2 cellular contexts compared by ENCODE assay signal in the genomic region with DNA sequence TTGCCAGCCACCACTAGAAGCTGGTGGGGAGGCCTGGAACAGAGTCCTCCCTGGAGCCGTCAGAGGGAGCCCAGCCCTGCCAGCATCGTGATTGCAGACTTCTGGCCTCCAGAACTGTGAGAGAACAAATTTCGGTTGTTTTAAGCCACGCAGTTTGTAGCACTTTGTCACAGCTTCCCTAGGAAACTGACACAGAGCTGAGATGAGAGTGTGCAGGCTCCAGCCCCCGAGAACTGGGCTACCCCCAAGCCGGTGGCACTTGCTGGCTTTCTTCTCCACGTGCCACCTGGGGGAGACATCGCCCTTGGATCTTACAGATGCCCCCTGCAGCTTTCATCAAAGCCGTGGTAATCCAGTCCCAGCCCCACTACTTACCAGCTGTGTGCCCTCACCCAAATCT.
TF ChIP-seq lines count a peak whose summit lies in the region.

No MANE protein-coding gene starts in this region.

TF ChIP-seq in HepG2, 621 proteins besides CTCF, POLR2A, EP300 and RAD21 (continued from another document):
- TF ChIP-seq ZNF768 (CRISPR knock-in tag; IDR thresholded peaks at IDR 0.05) (peak; percentile 64; the same call in 1 of the 2 replicates), SAFB2 (CRISPR knock-in tag; IDR thresholded peaks at IDR 0.05; ENCODE audit: borderline replicate concordance, low read depth) (no peak)

TF ChIP-seq in H1, 55 proteins besides CTCF, POLR2A, EP300 and RAD21:
- TF ChIP-seq ATF2 (IDR thresholded peaks at IDR 0.05; ENCODE audit: low read length), result no peak
- TF ChIP-seq ASH2L (IDR thresholded peaks at IDR 0.05; ENCODE audit: low read length), result no peak
- no peak for TF ChIP-seq SP1 (IDR thresholded peaks at IDR 0.05; ENCODE audit: low read depth, low read length)
- TF ChIP-seq TAF1 (IDR thresholded peaks at IDR 0.05; ENCODE audit: low read depth, low read length), result no peak
- no peak for TF ChIP-seq BCL11A (IDR thresholded peaks at IDR 0.05; ENCODE audit: low read depth in 2 of 2, low read length in 2 of 2)
- no peak for TF ChIP-seq FOSL1 (IDR thresholded peaks at IDR 0.05; ENCODE audit: insufficient read depth, low read depth, low read length)
- TF ChIP-seq ATF3 (IDR thresholded peaks at IDR 0.05; ENCODE audit: insufficient read depth, low read depth, low read length), result no peak
- TF ChIP-seq CBX8 (IDR thresholded peaks at IDR 0.05; ENCODE audit: borderline replicate concordance, low read depth, low read length), result no peak
- no peak for TF ChIP-seq EZH2 (IDR thresholded peaks at IDR 0.05; ENCODE audit: low read depth, low read length, severe bottlenecking)
- no peak for TF ChIP-seq YY1 (IDR thresholded peaks at IDR 0.05; ENCODE audit: low read depth, low read length)
- TF ChIP-seq TAF7 (optimal IDR thresholded peaks at IDR 0.05; ENCODE audit: borderline replicate concordance, low read depth, low read length), result no peak
- TF ChIP-seq CHD7 (IDR thresholded peaks at IDR 0.05; ENCODE audit: insufficient replicate concordance, low read length), result no peak
- TF ChIP-seq RNF2 (IDR thresholded peaks at IDR 0.05; ENCODE audit: borderline replicate concordance, low read depth, low read length, missing control alignments, poor library complexity, severe bottlenecking), result no peak
- TF ChIP-seq RFX5 (IDR thresholded peaks at IDR 0.05; ENCODE audit: borderline replicate concordance, low read depth, low read length), result no peak
- TF ChIP-seq RBBP5 (IDR thresholded peaks at IDR 0.05; ENCODE audit: borderline replicate concordance, low read depth, low read length), result no peak
